Comparison of ENCODE assay signal across 8 cellular contexts in genomic region chr12:27333311-27334009, GRCh38. TPM values are rescaled to one million over a fixed set of nuclear protein-coding genes. Genes with fewer than 3 reads are reported as not detected.
DNase-seq lines count a peak whose midpoint lies in the region; ATAC-seq and TF ChIP-seq lines count a peak whose summit lies in the region.

No MANE protein-coding gene starts in this region.

- no peaks in the 10 kb centered on the region for H3K36me3 Mint-ChIP-seq in neural progenitor cell

- H3K27me3 ChIP-seq in fibroblast of lung (ENCODE audit: control insufficient read depth, insufficient read depth, low read length) (no peaks in the 10 kb centered on the region), neural progenitor cell (peaks cover 43% of the 10 kb centered on the region), uterus (no peaks in the 10 kb centered on the region)

- peak; percentile 10 for ATAC-seq in HG02981 (IDR thresholded peaks at IDR 0.05; ENCODE audit: unreplicated experiment)

- H2AFZ ChIP-seq in fibroblast of lung (ENCODE audit: low read length) = peak overlapping the region; percentile 60
- H2AFZ ChIP-seq in neural progenitor cell (replicated peaks) = peak overlapping the region; percentile 99

- H3K9ac ChIP-seq in fibroblast of lung (ENCODE audit: insufficient read depth, low read length) = peak overlapping the region; percentile 82
- no peak overlapping the region for H3K9ac ChIP-seq in neural progenitor cell

- H3K4me2 ChIP-seq in fibroblast of lung (ENCODE audit: extremely low read depth, insufficient read depth, low read length) = peak overlapping the region; percentile 86
- H3K4me2 ChIP-seq in neural progenitor cell = peak overlapping the region; percentile 87

- no peak for TF ChIP-seq CTCF in fibroblast of lung (conservative IDR thresholded peaks at IDR 0.05 in 1 of 2, IDR thresholded peaks at IDR 0.05 in 1 of 2; ENCODE audit: low read depth in 1 of 2, low read length in 2 of 2)
- TF ChIP-seq CTCF in neural progenitor cell (IDR thresholded peaks at IDR 0.05) = no peak
- no peak for TF ChIP-seq CTCF in uterus (IDR thresholded peaks at IDR 0.05)

- peaks cover 13% of the 10 kb centered on the region for H3K4me1 ChIP-seq in fibroblast of lung (ENCODE audit: control insufficient read depth, extremely low read depth, insufficient read depth, low read length)
- peaks cover 18% of the 10 kb centered on the region for H3K4me1 ChIP-seq in neural progenitor cell
- H3K4me1 ChIP-seq in uterus = peaks cover 0 to 5% of the 10 kb centered on the region in 2 donors

- H3K27ac Mint-ChIP-seq in neural progenitor cell = no peak overlapping the region

- no peak for TF ChIP-seq POLR2A in uterus (IDR thresholded peaks at IDR 0.05)

- H3K4me3 ChIP-seq in fibroblast of lung (replicated peaks in 1 of 4; ENCODE audit: control extremely low read depth in 1 of 4, insufficient read depth in 1 of 4, low read depth in 3 of 4, low read length in 4 of 4) = peak overlapping the region; percentile 67 to 84 (median 76)
- peak overlapping the region; percentile 76 for H3K4me3 ChIP-seq in neural progenitor cell
- peak overlapping the region; percentile 36 to 75 for H3K4me3 ChIP-seq in uterus

- H3K4me3 Mint-ChIP-seq in neural progenitor cell = peak overlapping the region; percentile 91

- H3K9me3 ChIP-seq in fibroblast of lung (ENCODE audit: control insufficient read depth, insufficient read depth, low read depth, low read length) = no peaks in the 10 kb centered on the region
- no peaks in the 10 kb centered on the region for H3K9me3 ChIP-seq in neural progenitor cell (ENCODE audit: low read depth)
- no peaks in the 10 kb centered on the region for H3K9me3 ChIP-seq in uterus

- peaks cover 21% of the 10 kb centered on the region for H3K27me3 Mint-ChIP-seq in neural progenitor cell (ENCODE audit: insufficient read depth, low read depth)

- DNase-seq in NCI-H748 (lab: John Stamatoyannopoulos, UW; ENCODE audit: unreplicated experiment) (peak; percentile 47), NCI-H748 treated with DMSO at 0.1 percent for 48 hours (lab: John Stamatoyannopoulos, UW) (no peak), NCI-H345 treated with DMSO at 0.1 percent for 48 hours (lab: John Stamatoyannopoulos, UW; ENCODE audit: unreplicated experiment) (peak; percentile 25), activated T-cell treated with anti-CD3 and anti-CD28 coated beads for 4 hours (peak; percentile 6), fibroblast of lung (ENCODE audit: low read depth in 2 of 2) (no peak), neural progenitor cell (ENCODE audit: low spot score) (peak; percentile 43), uterus (no peak)

- H3K79me2 ChIP-seq in fibroblast of lung (ENCODE audit: control insufficient read depth, insufficient read depth, low read length) = peaks cover 39% of the 10 kb centered on the region
- peaks cover 13% of the 10 kb centered on the region for H3K79me2 ChIP-seq in neural progenitor cell (ENCODE audit: low read depth)

- H3F3A ChIP-seq in neural progenitor cell (ENCODE audit: low read depth) = peaks cover 8% of the 10 kb centered on the region

- peaks cover 26% of the 10 kb centered on the region for H3K4me1 Mint-ChIP-seq in neural progenitor cell

- H4K20me1 ChIP-seq in fibroblast of lung (ENCODE audit: control insufficient read depth, extremely low read depth, insufficient read depth, low read length) = no peaks in the 10 kb centered on the region
- peaks cover 9% of the 10 kb centered on the region for H4K20me1 ChIP-seq in neural progenitor cell (ENCODE audit: low read depth)

- H3K27ac ChIP-seq in fibroblast of lung (ENCODE audit: insufficient read depth, low read length) (peak overlapping the region; percentile 81), neural progenitor cell (no peak overlapping the region), uterus (peak overlapping the region in 1 of 2 donors; percentile 8)

- no peaks in the 10 kb centered on the region for H3K36me3 ChIP-seq in fibroblast of lung (ENCODE audit: control insufficient read depth, insufficient read depth, low read length)
- no peaks in the 10 kb centered on the region for H3K36me3 ChIP-seq in neural progenitor cell
- H3K36me3 ChIP-seq in uterus = no peaks in the 10 kb centered on the region

- intact Hi-C loops in uterus (cut with DNase I; ENCODE audit: low total_unique reads) = no loop called here

- no peaks in the 10 kb centered on the region for H3K9me3 Mint-ChIP-seq in neural progenitor cell

RNA-seq across cellular contexts. Expression of gene BMAL2, which starts 0.8 kb away (rescaled TPM):
- total RNA-seq in fibroblast of lung = 23.9 and 44.9 TPM in 2 replicates
- polyA plus RNA-seq in fibroblast of lung = 15.5 and 35.6 TPM in 2 replicates
- 13.5 and 29.2 TPM in 2 replicates for polyA plus RNA-seq in fibroblast of lung (2012)
- polyA minus RNA-seq in fibroblast of lung (ENCODE audit: low replicate concordance) = 1.9 and 5.9 TPM in 2 replicates
- total RNA-seq in neural progenitor cell (ENCODE audit: low replicate concordance) = 8.6 and 12.9 TPM in 2 replicates
- 1 to 10 TPM in 2 of 4 donors, under 1 TPM in 2; under 0.01 to 6.3 (median 1.5) TPM for total RNA-seq in uterus

Comparison
In these comparisons a context has a peak if more than half of its experiments do, and no peak if none do; other contexts are left out.
1. DNase-seq: peak in NCI-H748 (single experiment), NCI-H345 treated with DMSO at 0.1 percent for 48 hours (single experiment), activated T-cell treated with anti-CD3 and anti-CD28 coated beads for 4 hours (single experiment) and neural progenitor cell (single experiment); none in NCI-H748 treated with DMSO at 0.1 percent for 48 hours (single experiment), fibroblast of lung (0 of 2) and uterus (0 of 2).
2. Peak in every context shown above with its lines, with median percentiles within 50 percentile points of each other: H3K4me3 ChIP-seq.